ENCODE assay signal across 20 cellular contexts in genomic region chr7:142401951-142402350, GRCh38.
A peak's percentile ranks its signal among the peaks of the same experiment; 100 is the strongest.
DNase-seq lines count a peak whose midpoint lies in the region; ATAC-seq and TF ChIP-seq lines count a peak whose summit lies in the region.
"Had no signal": no experiment of that assay in that cellular context is flagged by ENCODE, and none has a peak within 500 bp of the region (broad histone marks: within the 10 kb centered on the region; RNA-seq: fewer than 3 reads in every experiment).

No MANE protein-coding gene starts in this region.

- no peak overlapping the region for H2BK120ac ChIP-seq in mesenchymal stem cell (ENCODE audit: low read depth, low read length)

- H2BK5ac ChIP-seq in mesenchymal stem cell (ENCODE audit: low read depth, low read length, poor library complexity, severe bottlenecking): no peak overlapping the region

- peak overlapping the region; percentile 28 for H3K4me2 ChIP-seq in mesenchymal stem cell (ENCODE audit: low read length, poor library complexity, severe bottlenecking)

- H3K14ac ChIP-seq in mesenchymal stem cell (ENCODE audit: low read length in 2 of 2): peak overlapping the region in 1 of 2 experiments; percentile 36

- H3K23ac ChIP-seq in mesenchymal stem cell (ENCODE audit: low read length in 2 of 2): no peak overlapping the region

- no peak overlapping the region for H3K9ac ChIP-seq in adipocyte (ENCODE audit: low read length)
- no peak overlapping the region for H3K9ac ChIP-seq in mesenchymal stem cell (ENCODE audit: low read length)

- H3K4ac ChIP-seq in mesenchymal stem cell (ENCODE audit: low read depth in 1 of 2, low read length in 2 of 2): no peak overlapping the region

- no peaks in the 10 kb centered on the region for H3K79me1 ChIP-seq in mesenchymal stem cell (replicated peaks; ENCODE audit: low read length, poor library complexity, severe bottlenecking)

- H2BK15ac ChIP-seq in mesenchymal stem cell (ENCODE audit: low read depth, poor library complexity, severe bottlenecking): no peak overlapping the region

- H4K8ac ChIP-seq in mesenchymal stem cell (ENCODE audit: low read length): no peak overlapping the region

- DNase-seq in LHCN-M2 (ENCODE audit: low read depth) (peak; percentile 86), adipocyte (ENCODE audit: low read depth) (peak; percentile 79), mesenchymal stem cell (no peak), foreskin fibroblast (no peak), glomerular visceral epithelial cell (ENCODE audit: extremely low spot score) (no peak)
- DNase-seq in stimulated activated CD4-positive, alpha-beta T cell treated with anti-CD3 and anti-CD28 coated beads, Interleukin-4, amount 100 ng/mL, for 24 hours: no peak
- DNase-seq: ACHN; BE2C; C1 segment of cervical spinal cord; CD4-positive, CD25-positive, alpha-beta regulatory T cell; CD8-positive, alpha-beta memory T cell; COR-L47; DMS 273 treated with DMSO at 0.1 percent for 48 hours; DMS53; DND-41; EL; HCEC 1CT had no signal

- TF ChIP-seq CTCF in foreskin fibroblast (IDR thresholded peaks at IDR 0.05; ENCODE audit: low read depth, low read length): no peak

- H3K36me3 ChIP-seq in adipocyte (ENCODE audit: control insufficient read depth, insufficient read depth, low read length, severe bottlenecking) (no peaks in the 10 kb centered on the region), mesenchymal stem cell (ENCODE audit: control insufficient read depth in 1 of 2, insufficient read depth in 2 of 2, low read depth in 1 of 2, low read length in 2 of 2) (no peaks in the 10 kb centered on the region)
- H3K36me3 ChIP-seq: BE2C had no signal

- H2AFZ ChIP-seq in mesenchymal stem cell (ENCODE audit: low read depth, low read length): no peak overlapping the region

- H3K4me1 ChIP-seq in adipocyte (ENCODE audit: control insufficient read depth, insufficient read depth, low read length): peaks cover 5% of the 10 kb centered on the region
- no peaks in the 10 kb centered on the region for H3K4me1 ChIP-seq in mesenchymal stem cell (ENCODE audit: control insufficient read depth, insufficient read depth, low read depth, low read length)
- H3K4me1 ChIP-seq: BE2C had no signal

- ATAC-seq in HG03342 (IDR thresholded peaks at IDR 0.05; ENCODE audit: unreplicated experiment): no peak
- ATAC-seq: GM12878 had no signal

- peak overlapping the region; percentile 9 to 31 for H3K18ac ChIP-seq in mesenchymal stem cell (ENCODE audit: low read depth in 1 of 2, low read length in 2 of 2)

- H3K9me3 ChIP-seq in adipocyte (ENCODE audit: control insufficient read depth, low read length) (no peaks in the 10 kb centered on the region), mesenchymal stem cell (ENCODE audit: control insufficient read depth, low read length) (no peaks in the 10 kb centered on the region)
- H3K9me3 ChIP-seq: BE2C had no signal

- H3K4me3 ChIP-seq in adipocyte (ENCODE audit: low read length): no peak overlapping the region
- H3K4me3 ChIP-seq in mesenchymal stem cell (ENCODE audit: insufficient read depth in 1 of 2, low read depth in 1 of 2, low read length in 2 of 2): no peak overlapping the region
- H3K4me3 ChIP-seq in foreskin fibroblast (ENCODE audit: low read depth in 1 of 2, low read length in 2 of 2): no peak overlapping the region
- H3K4me3 ChIP-seq: GM12878 had no signal

- WGBS in mesenchymal stem cell: 76% methylated on average over 3 of the region's 3 CpGs

- H3K27me3 ChIP-seq in adipocyte (replicated peaks; ENCODE audit: control insufficient read depth, insufficient read depth, low read length): peaks cover 19% of the 10 kb centered on the region
- peaks cover 19 to 22% of the 10 kb centered on the region in 2 experiments for H3K27me3 ChIP-seq in mesenchymal stem cell (ENCODE audit: control insufficient read depth in 1 of 2, insufficient read depth in 1 of 2, low read length in 2 of 2)
- H3K27me3 ChIP-seq: BE2C had no signal

- no peak overlapping the region for H2AK5ac ChIP-seq in mesenchymal stem cell (ENCODE audit: low read length, severe bottlenecking)

- peak overlapping the region; percentile 5 for H4K91ac ChIP-seq in mesenchymal stem cell (ENCODE audit: low read length)

- H3K27ac ChIP-seq in mesenchymal stem cell (ENCODE audit: low read length, poor library complexity, severe bottlenecking): no peak overlapping the region
- H3K27ac ChIP-seq: HL-60 had no signal

- H2BK12ac ChIP-seq in mesenchymal stem cell (ENCODE audit: low read length in 2 of 2): peak overlapping the region in 1 of 2 experiments; percentile 43

Comparison
In these comparisons a context has a peak if more than half of its experiments do, and no peak if none do; other contexts are left out.
1. DNase-seq: peak in LHCN-M2 (single experiment) and adipocyte (single experiment); none in mesenchymal stem cell (single experiment), stimulated activated CD4-positive, alpha-beta T cell treated with anti-CD3 and anti-CD28 coated beads, Interleukin-4, amount 100 ng/mL, for 24 hours (single experiment), foreskin fibroblast (0 of 2) and glomerular visceral epithelial cell (single experiment).